24 cellular contexts compared by ENCODE assay signal in genomic region chr1:81209471-81209870, GRCh38.
"Had no signal": no experiment of that assay in that cellular context is flagged by ENCODE, and none has a peak within 500 bp of the region (broad histone marks: within the 10 kb centered on the region; RNA-seq: fewer than 3 reads in every experiment).

No MANE protein-coding gene starts in this region.

- H3K27me3 Mint-ChIP-seq: activated B cell treated with CpG ODN at 0.5 μM for 24 hours; activated CD4-positive, alpha-beta memory T cell treated with anti-CD3 and anti-CD28 coated beads for 36 hours; activated CD4-positive, alpha-beta T cell treated with anti-CD3 and anti-CD28 coated beads, Interleukin-2, amount 10 ng/mL, durations not matched to agents 7 days and 5 days; activated naive CD4-positive, alpha-beta T cell treated with anti-CD3 and anti-CD28 coated beads, Interleukin-2, amount 10 ng/mL, durations not matched to agents 7 days and 5 days; activated naive CD8-positive, alpha-beta T cell treated with anti-CD3 and anti-CD28 coated beads for 36 hours; activated T-helper 17 cell treated with anti-CD3 and anti-CD28 coated beads, Interleukin-2, amount 50 U/mL, for 72 hours; T-cell had no signal

- H3K4me3 Mint-ChIP-seq: activated B cell treated with CpG ODN at 0.5 μM for 24 hours; activated CD4-positive, alpha-beta memory T cell treated with anti-CD3 and anti-CD28 coated beads for 36 hours; activated CD4-positive, alpha-beta T cell treated with anti-CD3 and anti-CD28 coated beads, Interleukin-2, amount 10 ng/mL, durations not matched to agents 7 days and 5 days; activated naive CD4-positive, alpha-beta T cell treated with anti-CD3 and anti-CD28 coated beads, Interleukin-2, amount 10 ng/mL, durations not matched to agents 7 days and 5 days; activated naive CD8-positive, alpha-beta T cell treated with anti-CD3 and anti-CD28 coated beads for 36 hours; activated T-cell treated with anti-CD3 and anti-CD28 coated beads, Interleukin-2, amount 50 U/mL, for 4 hours; activated T-helper 17 cell treated with anti-CD3 and anti-CD28 coated beads, Interleukin-2, amount 50 U/mL, for 72 hours; T-cell had no signal

- H3K4me2 ChIP-seq: PC-9 had no signal

- H3K9me3 Mint-ChIP-seq: activated B cell treated with CpG ODN at 0.5 μM for 24 hours; activated CD4-positive, alpha-beta T cell treated with anti-CD3 and anti-CD28 coated beads, Interleukin-2, amount 10 ng/mL, durations not matched to agents 7 days and 5 days; activated naive CD4-positive, alpha-beta T cell treated with anti-CD3 and anti-CD28 coated beads, Interleukin-2, amount 10 ng/mL, durations not matched to agents 7 days and 5 days had no signal

- H3K27ac ChIP-seq: PC-9 had no signal

- H3K36me3 Mint-ChIP-seq: activated CD4-positive, alpha-beta memory T cell treated with anti-CD3 and anti-CD28 coated beads for 36 hours; activated naive CD4-positive, alpha-beta T cell treated with anti-CD3 and anti-CD28 coated beads, Interleukin-2, amount 10 ng/mL, durations not matched to agents 7 days and 5 days; activated naive CD8-positive, alpha-beta T cell treated with anti-CD3 and anti-CD28 coated beads for 36 hours; T-cell had no signal

- H3K4me3 ChIP-seq: PC-9 had no signal

- H3K4me1 Mint-ChIP-seq: activated B cell treated with CpG ODN at 0.5 μM for 24 hours; activated CD4-positive, alpha-beta T cell treated with anti-CD3 and anti-CD28 coated beads, Interleukin-2, amount 10 ng/mL, durations not matched to agents 7 days and 5 days; activated naive CD4-positive, alpha-beta T cell treated with anti-CD3 and anti-CD28 coated beads, Interleukin-2, amount 10 ng/mL, durations not matched to agents 7 days and 5 days; activated naive CD8-positive, alpha-beta T cell treated with anti-CD3 and anti-CD28 coated beads for 36 hours; activated T-helper 17 cell treated with anti-CD3 and anti-CD28 coated beads, Interleukin-2, amount 50 U/mL, for 72 hours; T-cell had no signal

- H3K27ac Mint-ChIP-seq: activated B cell treated with CpG ODN at 0.5 μM for 24 hours; activated CD4-positive, alpha-beta memory T cell treated with anti-CD3 and anti-CD28 coated beads for 36 hours; activated CD4-positive, alpha-beta T cell treated with anti-CD3 and anti-CD28 coated beads, Interleukin-2, amount 10 ng/mL, durations not matched to agents 7 days and 5 days; activated naive CD4-positive, alpha-beta T cell treated with anti-CD3 and anti-CD28 coated beads, Interleukin-2, amount 10 ng/mL, durations not matched to agents 7 days and 5 days; activated naive CD8-positive, alpha-beta T cell treated with anti-CD3 and anti-CD28 coated beads for 36 hours; activated T-helper 17 cell treated with anti-CD3 and anti-CD28 coated beads, Interleukin-2, amount 50 U/mL, for 72 hours; T-cell had no signal

- DNase-seq: activated B cell treated with CpG ODN at 0.5 μM for 24 hours; activated CD4-positive, alpha-beta memory T cell treated with anti-CD3 and anti-CD28 coated beads for 36 hours; activated CD4-positive, alpha-beta T cell treated with anti-CD3 and anti-CD28 coated beads for 1 hour; activated CD4-positive, alpha-beta T cell treated with anti-CD3 and anti-CD28 coated beads, Interleukin-2, amount 10 ng/mL, durations not matched to agents 7 days and 5 days; activated CD8-positive, alpha-beta memory T cell treated with anti-CD3 and anti-CD28 coated beads for 24 hours; activated gamma-delta T cell treated with Interleukin-2 at 50 U/mL for 16 hours; activated naive CD4-positive, alpha-beta T cell treated with anti-CD3 and anti-CD28 coated beads, Interleukin-2, amount 10 ng/mL, durations not matched to agents 7 days and 5 days; activated naive CD8-positive, alpha-beta T cell treated with anti-CD3 and anti-CD28 coated beads for 36 hours; activated T-cell treated with anti-CD3 and anti-CD28 coated beads, Interleukin-2, amount 50 U/mL, for 4 hours; MV-4-11; NCI-H1092 treated with DMSO at 0.1 percent for 48 hours; NCI-H1417 treated with DMSO at 0.1 percent for 48 hours; NCI-H1694; NCI-H2029 treated with DMSO at 0.1 percent for 48 hours; NCI-H345; NCI-H510A; NCI-H526 treated with DMSO at 0.1 percent for 48 hours; NCI-H82; PC-9; SHP77 treated with DMSO at 0.1 percent for 48 hours; T-cell; T-helper 2 cell; T1000 had no signal

- ATAC-seq: activated T-cell treated with anti-CD3 and anti-CD28 coated beads, Interleukin-2, amount 50 U/mL, for 4 hours; activated T-helper 17 cell treated with anti-CD3 and anti-CD28 coated beads, Interleukin-2, amount 50 U/mL, for 72 hours; T-cell had no signal

- H2AFZ ChIP-seq: PC-9 had no signal
